In genomic region chr1:16180291-16180824, GRCh38 we compare ENCODE assay signal across 1 cellular context.
TF ChIP-seq lines count a peak whose summit lies in the region.

No MANE protein-coding gene starts in this region.

TF ChIP-seq in SK-N-SH treated with all-trans-retinoic acid at 6 μM for 48 hours, 23 proteins besides CTCF, POLR2A, EP300 and RAD21 (continued from another document):
- TF ChIP-seq CSRNP3 (CRISPR knock-in tag; IDR thresholded peaks at IDR 0.05) (no peak), ZNF8 (CRISPR knock-in tag; IDR thresholded peaks at IDR 0.05) (no peak), TOX (CRISPR knock-in tag; IDR thresholded peaks at IDR 0.05; ENCODE audit: borderline replicate concordance) (no peak), TCF4 (CRISPR knock-in tag; IDR thresholded peaks at IDR 0.05; ENCODE audit: borderline replicate concordance) (no peak)
